In the genomic region with DNA sequence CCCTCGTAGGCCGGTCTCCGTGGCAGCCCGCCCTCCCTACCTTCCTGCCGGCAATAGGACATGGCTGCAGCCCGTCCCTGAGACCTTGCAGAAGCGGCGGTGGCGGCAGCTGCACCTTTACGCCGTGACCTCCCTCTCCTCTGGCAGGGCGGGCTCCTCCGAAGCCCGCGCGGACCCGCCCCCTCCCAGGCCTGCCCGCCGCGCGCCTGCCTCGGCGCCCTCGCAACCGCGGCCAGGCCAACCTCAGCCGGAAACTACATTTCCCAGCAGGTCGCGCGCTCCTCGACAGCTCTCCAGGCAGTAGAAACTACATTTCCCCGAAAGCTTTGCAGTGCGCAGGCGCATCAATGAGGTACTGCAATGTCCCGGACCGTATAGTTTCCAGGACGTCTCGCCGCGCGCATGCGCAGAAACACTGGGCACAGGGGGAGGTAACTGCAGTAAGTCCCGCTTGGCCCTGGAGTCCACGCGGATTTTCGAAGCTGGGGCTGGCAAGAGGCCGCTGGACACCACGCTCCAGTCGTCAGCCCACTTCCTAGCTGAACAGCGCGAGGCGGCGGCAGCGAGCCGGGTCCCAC, we compare ENCODE assay signal across 1 cellular context.
TF ChIP-seq lines count a peak whose summit lies in the region.

A gene (minus strand): TSS at position 256 of the 578 bp plus-strand sequence. CDS start 194 bp downstream, at position 62.
A gene with protein sequence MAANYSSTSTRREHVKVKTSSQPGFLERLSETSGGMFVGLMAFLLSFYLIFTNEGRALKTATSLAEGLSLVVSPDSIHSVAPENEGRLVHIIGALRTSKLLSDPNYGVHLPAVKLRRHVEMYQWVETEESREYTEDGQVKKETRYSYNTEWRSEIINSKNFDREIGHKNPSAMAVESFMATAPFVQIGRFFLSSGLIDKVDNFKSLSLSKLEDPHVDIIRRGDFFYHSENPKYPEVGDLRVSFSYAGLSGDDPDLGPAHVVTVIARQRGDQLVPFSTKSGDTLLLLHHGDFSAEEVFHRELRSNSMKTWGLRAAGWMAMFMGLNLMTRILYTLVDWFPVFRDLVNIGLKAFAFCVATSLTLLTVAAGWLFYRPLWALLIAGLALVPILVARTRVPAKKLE (plus strand): TSS at position 438 of the 578 bp plus-strand sequence. CDS start 142 bp downstream, outside the sequence.

TF ChIP-seq in HepG2, 621 proteins besides CTCF, POLR2A, EP300 and RAD21 (continued from another document):
- TF ChIP-seq, protein P1, sequence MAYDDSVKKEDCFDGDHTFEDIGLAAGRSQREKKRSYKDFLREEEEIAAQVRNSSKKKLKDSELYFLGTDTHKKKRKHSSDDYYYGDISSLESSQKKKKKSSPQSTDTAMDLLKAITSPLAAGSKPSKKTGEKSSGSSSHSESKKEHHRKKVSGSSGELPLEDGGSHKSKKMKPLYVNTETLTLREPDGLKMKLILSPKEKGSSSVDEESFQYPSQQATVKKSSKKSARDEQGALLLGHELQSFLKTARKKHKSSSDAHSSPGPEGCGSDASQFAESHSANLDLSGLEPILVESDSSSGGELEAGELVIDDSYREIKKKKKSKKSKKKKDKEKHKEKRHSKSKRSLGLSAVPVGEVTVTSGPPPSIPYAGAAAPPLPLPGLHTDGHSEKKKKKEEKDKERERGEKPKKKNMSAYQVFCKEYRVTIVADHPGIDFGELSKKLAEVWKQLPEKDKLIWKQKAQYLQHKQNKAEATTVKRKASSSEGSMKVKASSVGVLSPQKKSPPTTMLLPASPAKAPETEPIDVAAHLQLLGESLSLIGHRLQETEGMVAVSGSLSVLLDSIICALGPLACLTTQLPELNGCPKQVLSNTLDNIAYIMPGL (CRISPR knock-in tag; IDR thresholded peaks at IDR 0.05; ENCODE audit: borderline replicate concordance in 1 of 2, low read depth in 1 of 2): peak; percentile 38 to 58; a peak in 3 of 4 replicates
- TF ChIP-seq SUZ12 (IDR thresholded peaks at IDR 0.05; ENCODE audit: low read depth, low read length) (peak; percentile 95), ZSCAN9 (CRISPR knock-in tag; IDR thresholded peaks at IDR 0.05; ENCODE audit: borderline replicate concordance) (no peak), RARA (CRISPR knock-in tag; IDR thresholded peaks at IDR 0.05) (no peak), TMF1 (CRISPR knock-in tag; IDR thresholded peaks at IDR 0.05; ENCODE audit: low read depth) (peak; percentile 48), SAFB2 (CRISPR knock-in tag; IDR thresholded peaks at IDR 0.05; ENCODE audit: borderline replicate concordance, low read depth) (0 out of 2 replicates have a peak, but pooled peaks have one; percentile 10), ZNF274 (CRISPR knock-in tag; IDR thresholded peaks at IDR 0.05) (peak; percentile 49; the same call in 1 of the 2 replicates), RFX5 (IDR thresholded peaks at IDR 0.05; ENCODE audit: low read depth, low read length) (peak; percentile 33; the same call in 1 of the 2 replicates), ZIK1 (CRISPR knock-in tag; IDR thresholded peaks at IDR 0.05; ENCODE audit: borderline replicate concordance, low read depth) (no peak), RBFOX2 (IDR thresholded peaks at IDR 0.05; ENCODE audit: low read depth, low read length) (peak; percentile 94), CCAR2 (optimal IDR thresholded peaks at IDR 0.05; ENCODE audit: low read depth, low read length) (no peak), FOXA3 (CRISPR knock-in tag; IDR thresholded peaks at IDR 0.05) (peak; percentile 37; the same call in 1 of the 2 replicates), FOXJ3 (CRISPR knock-in tag; IDR thresholded peaks at IDR 0.05; ENCODE audit: borderline replicate concordance) (peak; percentile 27; the same call in 1 of the 2 replicates), ZNF552 (CRISPR knock-in tag; IDR thresholded peaks at IDR 0.05; ENCODE audit: borderline replicate concordance) (no peak), YY1 (IDR thresholded peaks at IDR 0.05; ENCODE audit: insufficient read depth, insufficient replicate concordance, low read depth, low read length) (peak; percentile 80), ZNF546 (CRISPR knock-in tag; conservative IDR thresholded peaks at IDR 0.05) (0 out of 2 replicates have a peak, but pooled peaks have one; percentile 41), ZNF235 (CRISPR knock-in tag; IDR thresholded peaks at IDR 0.05; ENCODE audit: borderline replicate concordance) (0 out of 2 replicates have a peak, but pooled peaks have one; percentile 35), SP140L (CRISPR knock-in tag; IDR thresholded peaks at IDR 0.05; ENCODE audit: borderline replicate concordance) (no peak), KDM2A (CRISPR knock-in tag; IDR thresholded peaks at IDR 0.05; ENCODE audit: borderline replicate concordance, low read depth) (peak; percentile 32; the same call in 1 of the 2 replicates), CREM (IDR thresholded peaks at IDR 0.05) (peak; percentile 95), CREM (CRISPR knock-in tag; IDR thresholded peaks at IDR 0.05) (no peak), HCFC1 (IDR thresholded peaks at IDR 0.05; ENCODE audit: low read depth, low read length) (peak; percentile 99), DMAP1 (CRISPR knock-in tag; IDR thresholded peaks at IDR 0.05) (peak; percentile 57; the same call in 1 of the 2 replicates), AGO2 (optimal IDR thresholded peaks at IDR 0.05; ENCODE audit: low read depth, low read length) (peak; percentile 1), NR2C2 (CRISPR knock-in tag; IDR thresholded peaks at IDR 0.05; ENCODE audit: borderline replicate concordance) (peak; percentile 93), TCF7L2 (IDR thresholded peaks at IDR 0.05; ENCODE audit: low read depth, low read length) (no peak), FOXM1 (CRISPR knock-in tag; IDR thresholded peaks at IDR 0.05) (no peak), MYC (CRISPR knock-in tag; IDR thresholded peaks at IDR 0.05; ENCODE audit: borderline replicate concordance) (peak; percentile 75), ZNF816 (CRISPR knock-in tag; IDR thresholded peaks at IDR 0.05; ENCODE audit: borderline replicate concordance) (no peak), SOX5 (CRISPR knock-in tag; IDR thresholded peaks at IDR 0.05; ENCODE audit: borderline replicate concordance) (peak; percentile 13; the same call in 1 of the 2 replicates), FOXK2 (IDR thresholded peaks at IDR 0.05) (no peak), MED8 (CRISPR knock-in tag; IDR thresholded peaks at IDR 0.05; ENCODE audit: insufficient replicate concordance) (peak; percentile 67), ZNF260 (CRISPR knock-in tag; IDR thresholded peaks at IDR 0.05; ENCODE audit: borderline replicate concordance, low read depth) (no peak), ZNF772 (CRISPR knock-in tag; IDR thresholded peaks at IDR 0.05) (no peak), RFXAP (CRISPR knock-in tag; IDR thresholded peaks at IDR 0.05; ENCODE audit: borderline replicate concordance) (peak; percentile 57; the same call in 1 of the 2 replicates), ESRRA (CRISPR knock-in tag; IDR thresholded peaks at IDR 0.05; ENCODE audit: low read depth) (peak; percentile 2; the same call in 1 of the 2 replicates), MED13 (CRISPR knock-in tag; IDR thresholded peaks at IDR 0.05) (peak; percentile 6; the same call in 1 of the 2 replicates), NONO (IDR thresholded peaks at IDR 0.05) (no peak), NONO (CRISPR knock-in tag; conservative IDR thresholded peaks at IDR 0.05) (peak; percentile 63; the same call in 1 of the 2 replicates), HOXA5 (CRISPR knock-in tag; IDR thresholded peaks at IDR 0.05) (0 out of 2 replicates have a peak, but pooled peaks have one; percentile 18)
- TF ChIP-seq, protein P2, sequence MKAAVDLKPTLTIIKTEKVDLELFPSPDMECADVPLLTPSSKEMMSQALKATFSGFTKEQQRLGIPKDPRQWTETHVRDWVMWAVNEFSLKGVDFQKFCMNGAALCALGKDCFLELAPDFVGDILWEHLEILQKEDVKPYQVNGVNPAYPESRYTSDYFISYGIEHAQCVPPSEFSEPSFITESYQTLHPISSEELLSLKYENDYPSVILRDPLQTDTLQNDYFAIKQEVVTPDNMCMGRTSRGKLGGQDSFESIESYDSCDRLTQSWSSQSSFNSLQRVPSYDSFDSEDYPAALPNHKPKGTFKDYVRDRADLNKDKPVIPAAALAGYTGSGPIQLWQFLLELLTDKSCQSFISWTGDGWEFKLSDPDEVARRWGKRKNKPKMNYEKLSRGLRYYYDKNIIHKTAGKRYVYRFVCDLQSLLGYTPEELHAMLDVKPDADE (CRISPR knock-in tag; IDR thresholded peaks at IDR 0.05): no peak
- TF ChIP-seq, protein P3, sequence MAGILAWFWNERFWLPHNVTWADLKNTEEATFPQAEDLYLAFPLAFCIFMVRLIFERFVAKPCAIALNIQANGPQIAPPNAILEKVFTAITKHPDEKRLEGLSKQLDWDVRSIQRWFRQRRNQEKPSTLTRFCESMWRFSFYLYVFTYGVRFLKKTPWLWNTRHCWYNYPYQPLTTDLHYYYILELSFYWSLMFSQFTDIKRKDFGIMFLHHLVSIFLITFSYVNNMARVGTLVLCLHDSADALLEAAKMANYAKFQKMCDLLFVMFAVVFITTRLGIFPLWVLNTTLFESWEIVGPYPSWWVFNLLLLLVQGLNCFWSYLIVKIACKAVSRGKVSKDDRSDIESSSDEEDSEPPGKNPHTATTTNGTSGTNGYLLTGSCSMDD (CRISPR knock-in tag; IDR thresholded peaks at IDR 0.05): no peak
- TF ChIP-seq, protein P4, sequence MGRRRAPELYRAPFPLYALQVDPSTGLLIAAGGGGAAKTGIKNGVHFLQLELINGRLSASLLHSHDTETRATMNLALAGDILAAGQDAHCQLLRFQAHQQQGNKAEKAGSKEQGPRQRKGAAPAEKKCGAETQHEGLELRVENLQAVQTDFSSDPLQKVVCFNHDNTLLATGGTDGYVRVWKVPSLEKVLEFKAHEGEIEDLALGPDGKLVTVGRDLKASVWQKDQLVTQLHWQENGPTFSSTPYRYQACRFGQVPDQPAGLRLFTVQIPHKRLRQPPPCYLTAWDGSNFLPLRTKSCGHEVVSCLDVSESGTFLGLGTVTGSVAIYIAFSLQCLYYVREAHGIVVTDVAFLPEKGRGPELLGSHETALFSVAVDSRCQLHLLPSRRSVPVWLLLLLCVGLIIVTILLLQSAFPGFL (CRISPR knock-in tag; IDR thresholded peaks at IDR 0.05): no peak
- TF ChIP-seq, protein P5, sequence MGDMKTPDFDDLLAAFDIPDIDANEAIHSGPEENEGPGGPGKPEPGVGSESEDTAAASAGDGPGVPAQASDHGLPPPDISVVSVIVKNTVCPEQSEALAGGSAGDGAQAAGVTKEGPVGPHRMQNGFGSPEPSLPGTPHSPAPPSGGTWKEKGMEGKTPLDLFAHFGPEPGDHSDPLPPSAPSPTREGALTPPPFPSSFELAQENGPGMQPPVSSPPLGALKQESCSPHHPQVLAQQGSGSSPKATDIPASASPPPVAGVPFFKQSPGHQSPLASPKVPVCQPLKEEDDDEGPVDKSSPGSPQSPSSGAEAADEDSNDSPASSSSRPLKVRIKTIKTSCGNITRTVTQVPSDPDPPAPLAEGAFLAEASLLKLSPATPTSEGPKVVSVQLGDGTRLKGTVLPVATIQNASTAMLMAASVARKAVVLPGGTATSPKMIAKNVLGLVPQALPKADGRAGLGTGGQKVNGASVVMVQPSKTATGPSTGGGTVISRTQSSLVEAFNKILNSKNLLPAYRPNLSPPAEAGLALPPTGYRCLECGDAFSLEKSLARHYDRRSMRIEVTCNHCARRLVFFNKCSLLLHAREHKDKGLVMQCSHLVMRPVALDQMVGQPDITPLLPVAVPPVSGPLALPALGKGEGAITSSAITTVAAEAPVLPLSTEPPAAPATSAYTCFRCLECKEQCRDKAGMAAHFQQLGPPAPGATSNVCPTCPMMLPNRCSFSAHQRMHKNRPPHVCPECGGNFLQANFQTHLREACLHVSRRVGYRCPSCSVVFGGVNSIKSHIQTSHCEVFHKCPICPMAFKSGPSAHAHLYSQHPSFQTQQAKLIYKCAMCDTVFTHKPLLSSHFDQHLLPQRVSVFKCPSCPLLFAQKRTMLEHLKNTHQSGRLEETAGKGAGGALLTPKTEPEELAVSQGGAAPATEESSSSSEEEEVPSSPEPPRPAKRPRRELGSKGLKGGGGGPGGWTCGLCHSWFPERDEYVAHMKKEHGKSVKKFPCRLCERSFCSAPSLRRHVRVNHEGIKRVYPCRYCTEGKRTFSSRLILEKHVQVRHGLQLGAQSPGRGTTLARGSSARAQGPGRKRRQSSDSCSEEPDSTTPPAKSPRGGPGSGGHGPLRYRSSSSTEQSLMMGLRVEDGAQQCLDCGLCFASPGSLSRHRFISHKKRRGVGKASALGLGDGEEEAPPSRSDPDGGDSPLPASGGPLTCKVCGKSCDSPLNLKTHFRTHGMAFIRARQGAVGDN (CRISPR knock-in tag; IDR thresholded peaks at IDR 0.05): peak; percentile 82
- TF ChIP-seq, protein P6, sequence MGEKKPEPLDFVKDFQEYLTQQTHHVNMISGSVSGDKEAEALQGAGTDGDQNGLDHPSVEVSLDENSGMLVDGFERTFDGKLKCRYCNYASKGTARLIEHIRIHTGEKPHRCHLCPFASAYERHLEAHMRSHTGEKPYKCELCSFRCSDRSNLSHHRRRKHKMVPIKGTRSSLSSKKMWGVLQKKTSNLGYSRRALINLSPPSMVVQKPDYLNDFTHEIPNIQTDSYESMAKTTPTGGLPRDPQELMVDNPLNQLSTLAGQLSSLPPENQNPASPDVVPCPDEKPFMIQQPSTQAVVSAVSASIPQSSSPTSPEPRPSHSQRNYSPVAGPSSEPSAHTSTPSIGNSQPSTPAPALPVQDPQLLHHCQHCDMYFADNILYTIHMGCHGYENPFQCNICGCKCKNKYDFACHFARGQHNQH (CRISPR knock-in tag; IDR thresholded peaks at IDR 0.05): peak; percentile 15; the same call in 1 of the 2 replicates
- TF ChIP-seq, protein P7, sequence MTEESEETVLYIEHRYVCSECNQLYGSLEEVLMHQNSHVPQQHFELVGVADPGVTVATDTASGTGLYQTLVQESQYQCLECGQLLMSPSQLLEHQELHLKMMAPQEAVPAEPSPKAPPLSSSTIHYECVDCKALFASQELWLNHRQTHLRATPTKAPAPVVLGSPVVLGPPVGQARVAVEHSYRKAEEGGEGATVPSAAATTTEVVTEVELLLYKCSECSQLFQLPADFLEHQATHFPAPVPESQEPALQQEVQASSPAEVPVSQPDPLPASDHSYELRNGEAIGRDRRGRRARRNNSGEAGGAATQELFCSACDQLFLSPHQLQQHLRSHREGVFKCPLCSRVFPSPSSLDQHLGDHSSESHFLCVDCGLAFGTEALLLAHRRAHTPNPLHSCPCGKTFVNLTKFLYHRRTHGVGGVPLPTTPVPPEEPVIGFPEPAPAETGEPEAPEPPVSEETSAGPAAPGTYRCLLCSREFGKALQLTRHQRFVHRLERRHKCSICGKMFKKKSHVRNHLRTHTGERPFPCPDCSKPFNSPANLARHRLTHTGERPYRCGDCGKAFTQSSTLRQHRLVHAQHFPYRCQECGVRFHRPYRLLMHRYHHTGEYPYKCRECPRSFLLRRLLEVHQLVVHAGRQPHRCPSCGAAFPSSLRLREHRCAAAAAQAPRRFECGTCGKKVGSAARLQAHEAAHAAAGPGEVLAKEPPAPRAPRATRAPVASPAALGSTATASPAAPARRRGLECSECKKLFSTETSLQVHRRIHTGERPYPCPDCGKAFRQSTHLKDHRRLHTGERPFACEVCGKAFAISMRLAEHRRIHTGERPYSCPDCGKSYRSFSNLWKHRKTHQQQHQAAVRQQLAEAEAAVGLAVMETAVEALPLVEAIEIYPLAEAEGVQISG (CRISPR knock-in tag; IDR thresholded peaks at IDR 0.05): peak; percentile 93
